ENCODE assay signal across 1 cellular context in genomic region chr2:61970807-61971556, GRCh38.
A peak's percentile ranks its signal among the peaks of the same experiment; 100 is the strongest.
TF ChIP-seq lines count a peak whose summit lies in the region.

No MANE protein-coding gene starts in this region.

TF ChIP-seq in HEK293, 187 proteins besides CTCF, POLR2A, EP300 and RAD21 (continued from another document):
- TF ChIP-seq PRDM10 (tag by site-specific recombination; IDR thresholded peaks at IDR 0.05) (no peak; the same call in 1 of the 2 replicates), ZNF449 (tag by site-specific recombination; IDR thresholded peaks at IDR 0.05) (no peak), ZFP37 (tag by site-specific recombination; IDR thresholded peaks at IDR 0.05) (0 out of 2 replicates have a peak, but pooled peaks have one; percentile 17), ZNF239 (tag by site-specific recombination; IDR thresholded peaks at IDR 0.05) (no peak), ZNF121 (tag by site-specific recombination; IDR thresholded peaks at IDR 0.05) (no peak), PRDM4 (tag by site-specific recombination; IDR thresholded peaks at IDR 0.05) (peak; percentile 50; the same call in 1 of the 2 replicates), KLF8 (tag by site-specific recombination; IDR thresholded peaks at IDR 0.05) (no peak), ZNF280D (tag by site-specific recombination; IDR thresholded peaks at IDR 0.05) (no peak), KLF16 (tag by site-specific recombination; IDR thresholded peaks at IDR 0.05) (no peak), SP3 (tag by site-specific recombination; IDR thresholded peaks at IDR 0.05) (no peak; the same call in 1 of the 2 replicates), ZBTB26 (tag by site-specific recombination; optimal IDR thresholded peaks at IDR 0.05) (no peak), ATF2 (tag by site-specific recombination; IDR thresholded peaks at IDR 0.05; ENCODE audit: low read depth) (no peak), ZBTB7A (tag by site-specific recombination; IDR thresholded peaks at IDR 0.05; ENCODE audit: low read depth) (no peak), ZNF548 (tag by site-specific recombination; IDR thresholded peaks at IDR 0.05) (no peak), ZNF664 (tag by site-specific recombination; IDR thresholded peaks at IDR 0.05) (no peak), ZNF830 (tag by site-specific recombination; IDR thresholded peaks at IDR 0.05; ENCODE audit: low read depth) (no peak), ZNF133 (tag by site-specific recombination; IDR thresholded peaks at IDR 0.05) (no peak), ZNF514 (tag by site-specific recombination; IDR thresholded peaks at IDR 0.05) (no peak), YY2 (tag by site-specific recombination; IDR thresholded peaks at IDR 0.05) (no peak), ZNF354C (tag by site-specific recombination; IDR thresholded peaks at IDR 0.05; ENCODE audit: borderline replicate concordance, low read depth) (no peak), ZNF580 (tag by site-specific recombination; IDR thresholded peaks at IDR 0.05) (no peak), ZBTB11 (tag by site-specific recombination; conservative IDR thresholded peaks at IDR 0.05; ENCODE audit: low read depth) (no peak), ZBTB17 (tag by site-specific recombination; IDR thresholded peaks at IDR 0.05) (peak; percentile 64), HOXA7 (CRISPR knock-in tag; IDR thresholded peaks at IDR 0.05; ENCODE audit: borderline replicate concordance) (no peak), ZNF555 (tag by site-specific recombination; conservative IDR thresholded peaks at IDR 0.05) (no peak), ZNF660 (tag by site-specific recombination; IDR thresholded peaks at IDR 0.05) (0 out of 2 replicates have a peak, but pooled peaks have one; percentile 32), ZXDB (tag by site-specific recombination; IDR thresholded peaks at IDR 0.05) (peak; percentile 56), ZNF398 (tag by site-specific recombination; IDR thresholded peaks at IDR 0.05) (no peak)
TF ChIP-seq in HEK293: peak in this region for 13.
